25 cellular contexts compared by ENCODE assay signal in the genomic region with DNA sequence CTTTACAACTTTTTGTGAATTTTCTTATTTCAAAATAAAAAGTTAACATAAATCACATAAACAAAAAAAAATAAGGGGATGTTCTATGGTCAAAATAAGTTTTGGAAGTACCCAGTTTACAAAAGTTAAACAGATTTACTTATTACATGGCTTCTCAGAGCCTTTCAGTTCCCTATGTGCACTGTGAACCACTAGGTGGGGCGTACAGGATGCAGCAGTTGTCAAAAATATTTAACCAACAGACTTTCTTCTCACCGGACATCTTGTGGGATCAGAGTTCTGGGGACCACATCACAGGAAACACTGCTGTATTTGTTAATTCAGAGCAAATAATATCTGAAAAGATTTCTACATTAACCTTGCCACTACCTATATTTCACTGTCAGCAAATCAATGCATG.
DNase-seq lines count a peak whose midpoint lies in the region; ATAC-seq and TF ChIP-seq lines count a peak whose summit lies in the region.
"Had no signal": no experiment of that assay in that cellular context is flagged by ENCODE, and none has a peak within 500 bp of the region (broad histone marks: within the 10 kb centered on the region; RNA-seq: fewer than 3 reads in every experiment).

No MANE protein-coding gene starts in this region.

- peaks cover 10 to 12% of the 10 kb centered on the region in 2 donors for H3K4me1 Mint-ChIP-seq in immature natural killer cell
- H3K4me1 Mint-ChIP-seq: activated B cell treated with CpG ODN at 0.5 μM for 24 hours had no signal

- H3K27me3 Mint-ChIP-seq in immature natural killer cell (ENCODE audit: low read depth in 3 of 3) = peaks cover 2 to 7% (median 2%) of the 10 kb centered on the region in 3 donors
- H3K27me3 Mint-ChIP-seq: activated B cell treated with CpG ODN at 0.5 μM for 24 hours had no signal

- peak; percentile 51 for ATAC-seq in HG03342 (IDR thresholded peaks at IDR 0.05; ENCODE audit: unreplicated experiment)
- ATAC-seq in GM21723 (IDR thresholded peaks at IDR 0.05; ENCODE audit: unreplicated experiment) = no peak
- ATAC-seq in foreskin keratinocyte = no peak
- ATAC-seq: stimulated activated naive CD8-positive, alpha-beta T cell treated with anti-CD3 and anti-CD28 coated beads, Interleukin-15, Interleukin-2, amounts not matched to agents 100 U/mL and 50 U/mL, for 24 hours had no signal

- no peaks in the 10 kb centered on the region for H3K9me3 Mint-ChIP-seq in immature natural killer cell
- H3K9me3 Mint-ChIP-seq: activated B cell treated with CpG ODN at 0.5 μM for 24 hours had no signal

- no peak overlapping the region for H3K4me3 ChIP-seq in GM06990 (replicated peaks; ENCODE audit: low read depth, low read length)
- H3K4me3 ChIP-seq: Peyer's patch, tibial artery had no signal

- no peaks in the 10 kb centered on the region for H3K36me3 ChIP-seq in GM06990 (ENCODE audit: control insufficient read depth, insufficient read depth, low read length)
- H3K36me3 ChIP-seq: neutrophil, Peyer's patch had no signal

- H3K27ac Mint-ChIP-seq in immature natural killer cell = no peak overlapping the region
- H3K27ac Mint-ChIP-seq: activated B cell treated with CpG ODN at 0.5 μM for 24 hours had no signal

- no peaks in the 10 kb centered on the region for H3K36me3 Mint-ChIP-seq in immature natural killer cell

- H3K4me3 Mint-ChIP-seq in immature natural killer cell = no peak overlapping the region
- H3K4me3 Mint-ChIP-seq: activated B cell treated with CpG ODN at 0.5 μM for 24 hours had no signal

- TF ChIP-seq CTCF in GM06990 (IDR thresholded peaks at IDR 0.05; ENCODE audit: insufficient read depth, low read length, poor library complexity, severe bottlenecking) = peak; percentile 13
- TF ChIP-seq CTCF in foreskin keratinocyte (conservative IDR thresholded peaks at IDR 0.05) = no peak

- no peaks in the 10 kb centered on the region for H3K4me1 ChIP-seq in foreskin keratinocyte
- H3K4me1 ChIP-seq: Peyer's patch, tibial artery had no signal

- H3K27me3 ChIP-seq in GM06990 (replicated peaks; ENCODE audit: control insufficient read depth, insufficient read depth, low read length) (no peaks in the 10 kb centered on the region), foreskin keratinocyte (no peaks in the 10 kb centered on the region)
- H3K27me3 ChIP-seq: neutrophil, Peyer's patch, tibial artery had no signal

- H3K27ac ChIP-seq in foreskin keratinocyte = no peak overlapping the region
- H3K27ac ChIP-seq: epithelial cell of prostate, neutrophil, Peyer's patch, tibial artery had no signal

- no peak for DNase-seq in GM06990 (ENCODE audit: extremely low read depth, insufficient read length)
- DNase-seq in RPMI8226 = peak; percentile 22
- DNase-seq in immature natural killer cell = peak in 2 of 3 donors; percentile 0 to 1
- DNase-seq in iPS-NIHi11 (ENCODE audit: low spot score) = no peak
- no peak for DNase-seq in foreskin keratinocyte
- DNase-seq: activated B cell treated with CpG ODN at 0.5 μM for 24 hours; activated CD4-positive, alpha-beta T cell treated with anti-CD3 and anti-CD28 coated beads, Interleukin-2, amount 50 U/mL, for 48 hours; activated naive CD4-positive, alpha-beta T cell treated with Interleukin-2 at 50 U/mL for 16 hours; activated T-cell treated with anti-CD3 and anti-CD28 coated beads, Interleukin-2, amount 50 U/mL, for 1 hour; AML-193; amygdala; caudate nucleus; foreskin fibroblast; GOT3; hippocampal formation; mammary epithelial cell; NCI-H1417 treated with DMSO at 0.1 percent for 48 hours; Peyer's patch; stimulated activated CD4-positive, alpha-beta T cell treated with anti-CD3 and anti-CD28 coated beads, Interleukin-4, amount 100 ng/mL, for 1 hour; stimulated activated naive CD8-positive, alpha-beta T cell treated with anti-CD3 and anti-CD28 coated beads, Interleukin-15, Interleukin-2, amounts not matched to agents 100 U/mL and 50 U/mL, for 24 hours; tibial artery had no signal

Comparison
In these comparisons a context has a peak if more than half of its experiments do, and no peak if none do; other contexts are left out.
1. DNase-seq: peak in RPMI8226 (single experiment) and immature natural killer cell (2 of 3); none in GM06990 (single experiment), iPS-NIHi11 (single experiment) and foreskin keratinocyte (0 of 2).